3 cellular contexts compared by ENCODE assay signal in the genomic region with DNA sequence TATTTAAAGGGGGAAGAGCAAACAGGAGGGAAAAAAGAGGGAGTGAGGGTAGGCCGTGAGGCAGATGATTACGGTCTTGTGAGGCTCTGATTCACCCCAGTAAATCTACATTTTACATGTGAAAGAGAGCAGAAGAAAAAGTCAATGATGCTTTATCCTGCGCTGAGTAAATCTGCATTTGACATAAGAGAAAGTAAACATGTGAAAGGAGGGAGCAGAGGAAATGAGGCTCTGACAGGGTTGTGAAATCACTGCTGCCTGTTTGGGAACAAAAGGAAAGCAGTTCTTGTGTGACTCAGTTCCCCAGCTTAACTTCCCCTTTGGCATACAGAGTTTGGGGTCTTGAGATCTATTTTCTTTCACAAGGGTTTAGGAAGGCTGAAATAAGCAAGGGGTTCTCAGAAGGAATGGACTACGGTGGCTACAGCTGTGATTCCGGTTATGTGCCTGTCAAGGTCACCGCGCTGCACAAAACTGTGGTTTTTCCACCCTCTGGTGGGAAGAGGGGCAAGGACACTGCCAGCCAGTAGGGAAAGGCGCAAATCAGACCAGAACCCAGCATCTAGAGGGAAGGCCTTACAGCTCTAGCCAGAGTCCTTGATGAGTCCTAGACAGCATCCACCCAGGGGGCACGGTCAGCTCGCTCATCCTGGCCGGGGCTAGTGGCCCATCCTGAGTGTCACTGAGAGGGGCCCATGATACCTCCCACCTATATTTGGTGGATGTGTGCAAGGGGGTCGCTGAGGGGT.
A peak's percentile ranks its signal among the peaks of the same experiment; 100 is the strongest.
TF ChIP-seq lines count a peak whose summit lies in the region.

No MANE protein-coding gene starts in this region.

TF ChIP-seq in SK-N-SH treated with all-trans-retinoic acid at 6 μM for 48 hours, 23 proteins besides CTCF, POLR2A, EP300 and RAD21:
- no peak for TF ChIP-seq POU6F1 (CRISPR knock-in tag; IDR thresholded peaks at IDR 0.05; ENCODE audit: borderline replicate concordance, low read depth)
- no peak for TF ChIP-seq ARNTL (CRISPR knock-in tag; IDR thresholded peaks at IDR 0.05; ENCODE audit: borderline replicate concordance, low read depth)
- TF ChIP-seq BACH2 (CRISPR knock-in tag; IDR thresholded peaks at IDR 0.05; ENCODE audit: borderline replicate concordance): no peak
- TF ChIP-seq RARB (CRISPR knock-in tag; IDR thresholded peaks at IDR 0.05): no peak
- TF ChIP-seq ISL1 (CRISPR knock-in tag; IDR thresholded peaks at IDR 0.05): no peak
- TF ChIP-seq TOX (CRISPR knock-in tag; IDR thresholded peaks at IDR 0.05; ENCODE audit: borderline replicate concordance): no peak
- no peak for TF ChIP-seq OSR1 (CRISPR knock-in tag; IDR thresholded peaks at IDR 0.05)
- no peak for TF ChIP-seq ZNF565 (CRISPR knock-in tag; conservative IDR thresholded peaks at IDR 0.05; ENCODE audit: low read depth)
- TF ChIP-seq CSRNP3 (CRISPR knock-in tag; IDR thresholded peaks at IDR 0.05): no peak
- TF ChIP-seq, protein P1, sequence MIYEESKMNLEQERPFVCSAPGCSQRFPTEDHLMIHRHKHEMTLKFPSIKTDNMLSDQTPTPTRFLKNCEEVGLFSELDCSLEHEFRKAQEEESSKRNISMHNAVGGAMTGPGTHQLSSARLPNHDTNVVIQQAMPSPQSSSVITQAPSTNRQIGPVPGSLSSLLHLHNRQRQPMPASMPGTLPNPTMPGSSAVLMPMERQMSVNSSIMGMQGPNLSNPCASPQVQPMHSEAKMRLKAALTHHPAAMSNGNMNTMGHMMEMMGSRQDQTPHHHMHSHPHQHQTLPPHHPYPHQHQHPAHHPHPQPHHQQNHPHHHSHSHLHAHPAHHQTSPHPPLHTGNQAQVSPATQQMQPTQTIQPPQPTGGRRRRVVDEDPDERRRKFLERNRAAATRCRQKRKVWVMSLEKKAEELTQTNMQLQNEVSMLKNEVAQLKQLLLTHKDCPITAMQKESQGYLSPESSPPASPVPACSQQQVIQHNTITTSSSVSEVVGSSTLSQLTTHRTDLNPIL (CRISPR knock-in tag; IDR thresholded peaks at IDR 0.05; ENCODE audit: low read depth): no peak
- TF ChIP-seq ESRRG (CRISPR knock-in tag; IDR thresholded peaks at IDR 0.05): no peak
- TF ChIP-seq CSDC2 (CRISPR knock-in tag; IDR thresholded peaks at IDR 0.05): no peak
- TF ChIP-seq ZNF70 (CRISPR knock-in tag; IDR thresholded peaks at IDR 0.05): no peak
TF ChIP-seq in SK-N-SH treated with all-trans-retinoic acid at 6 μM for 48 hours: peak in this region for 0.

TF ChIP-seq in SK-N-SH, 30 proteins besides CTCF, POLR2A, EP300 and RAD21:
- no peak for TF ChIP-seq MAX (IDR thresholded peaks at IDR 0.05; ENCODE audit: low read depth)
- TF ChIP-seq FOSL2 (IDR thresholded peaks at IDR 0.05; ENCODE audit: borderline replicate concordance, low read depth): no peak
- TF ChIP-seq YY1 (IDR thresholded peaks at IDR 0.05; ENCODE audit: low read depth): no peak
- no peak for TF ChIP-seq USF2 (IDR thresholded peaks at IDR 0.05; ENCODE audit: borderline replicate concordance, low read depth, low read length)
- TF ChIP-seq MEF2A (IDR thresholded peaks at IDR 0.05; ENCODE audit: borderline replicate concordance, low read depth): no peak
- TF ChIP-seq TCF12 (IDR thresholded peaks at IDR 0.05): no peak
- no peak for TF ChIP-seq NFIC (IDR thresholded peaks at IDR 0.05; ENCODE audit: borderline replicate concordance)
- no peak for TF ChIP-seq IRF3 (IDR thresholded peaks at IDR 0.05; ENCODE audit: low read depth, low read length)
- TF ChIP-seq ELF1 (IDR thresholded peaks at IDR 0.05): no peak
- no peak for TF ChIP-seq GABPA (IDR thresholded peaks at IDR 0.05; ENCODE audit: low read depth)
- TF ChIP-seq RFX5 (IDR thresholded peaks at IDR 0.05; ENCODE audit: low read length): no peak
- TF ChIP-seq TAF1 (IDR thresholded peaks at IDR 0.05; ENCODE audit: borderline replicate concordance, low read depth, low read length): no peak
- no peak for TF ChIP-seq FOXJ3 (CRISPR knock-in tag; IDR thresholded peaks at IDR 0.05)
- TF ChIP-seq JUND (IDR thresholded peaks at IDR 0.05): no peak
- no peak for TF ChIP-seq TEAD4 (IDR thresholded peaks at IDR 0.05; ENCODE audit: borderline replicate concordance, insufficient read depth)
- no peak for TF ChIP-seq POLR2AphosphoS5 (IDR thresholded peaks at IDR 0.05; ENCODE audit: low read depth, low read length)
- TF ChIP-seq GATA2 (CRISPR knock-in tag; IDR thresholded peaks at IDR 0.05): no peak

TF ChIP-seq in WTC11, 78 proteins besides CTCF, POLR2A, EP300 and RAD21:
- TF ChIP-seq FOXK1 (CRISPR knock-in tag; IDR thresholded peaks at IDR 0.05): peak; percentile 44; the same call in 1 of the 2 replicates
- TF ChIP-seq ZNF232 (CRISPR knock-in tag; IDR thresholded peaks at IDR 0.05): peak; percentile 80; the same call in 1 of the 2 replicates
- no peak for TF ChIP-seq ERG (CRISPR knock-in tag; IDR thresholded peaks at IDR 0.05)
